ENCODE assay signal across 8 cellular contexts in the genomic region with DNA sequence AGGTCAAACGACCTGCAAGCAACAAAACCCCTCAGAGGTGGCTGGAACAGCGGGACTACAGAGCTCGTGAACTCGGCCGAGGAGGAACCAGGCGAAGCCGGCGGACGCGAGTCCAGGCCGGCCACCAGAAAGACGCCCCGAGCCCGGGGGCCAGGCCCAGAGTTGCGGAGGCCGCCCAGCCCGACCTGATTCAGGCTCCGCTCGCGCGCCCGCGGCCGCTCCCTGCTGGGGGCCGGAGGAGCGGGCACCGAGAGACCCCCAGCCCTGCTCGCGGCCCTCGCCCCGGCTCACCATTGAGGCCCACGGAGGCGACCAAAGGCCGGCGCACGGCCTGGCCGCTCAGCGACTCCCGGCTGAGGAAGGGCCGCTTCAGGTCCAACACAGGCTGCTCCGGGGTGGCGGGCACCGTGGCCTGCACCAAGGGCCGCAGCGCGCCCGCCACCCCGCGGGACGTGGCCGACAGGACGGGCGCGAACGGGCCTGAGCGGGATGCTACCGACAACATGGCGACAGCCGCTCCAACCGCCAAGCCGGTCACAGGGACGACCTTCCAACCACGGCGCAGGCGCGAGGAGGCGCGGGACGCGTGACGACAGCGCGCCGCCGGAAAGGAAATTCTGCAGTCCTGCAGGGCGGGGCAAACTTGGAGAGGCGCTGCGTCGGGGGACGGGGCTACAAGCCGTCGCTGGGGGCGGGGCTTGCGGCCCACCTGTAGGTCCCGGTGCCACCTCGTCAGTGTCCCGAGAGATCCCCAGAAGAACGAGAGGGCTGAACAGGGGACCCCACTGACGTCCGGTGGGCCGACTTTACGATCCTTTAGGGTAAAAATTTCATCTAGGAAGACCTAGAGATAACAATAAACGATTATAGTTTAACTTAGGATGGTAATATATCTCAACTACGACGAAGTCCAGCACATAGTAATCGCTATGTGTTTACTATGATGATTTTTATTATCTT. TPM values are rescaled to one million over a fixed set of nuclear protein-coding genes. Genes with fewer than 3 reads are reported as not detected.
A peak's percentile ranks its signal among the peaks of the same experiment; 100 is the strongest.
DNase-seq lines count a peak whose midpoint lies in the region; ATAC-seq and TF ChIP-seq lines count a peak whose summit lies in the region.

A gene (minus strand): TSS at position 538 of the 960 bp plus-strand sequence. CDS start 33 bp downstream, at position 505.

- H3K36me3 Mint-ChIP-seq in GM23338 (ENCODE audit: low read depth) = peaks cover 31% of the 10 kb centered on the region

- peaks cover 26% of the 10 kb centered on the region for H4K20me1 ChIP-seq in GM23338 (replicated peaks; ENCODE audit: insufficient read depth)

- no peak for TF ChIP-seq CTCF in GM23338 (conservative IDR thresholded peaks at IDR 0.05; ENCODE audit: low read depth in 2 of 2)
- TF ChIP-seq CTCF in esophagus squamous epithelium (IDR thresholded peaks at IDR 0.05) = peak in 1 of 6 experiments; percentile 31

- no peaks in the 10 kb centered on the region for H3K36me3 ChIP-seq in GM23338 (ENCODE audit: insufficient read depth)
- peaks cover 0 to 4% (median 0%) of the 10 kb centered on the region in 3 donors for H3K36me3 ChIP-seq in esophagus squamous epithelium

- ATAC-seq in GM23338 = peak; percentile 94

- H3K4me1 Mint-ChIP-seq in GM23338 = peaks cover 40% of the 10 kb centered on the region

- peak within 1 kb of the TSS; percentile 97 for H3K4me3 Mint-ChIP-seq in GM23338

- intact Hi-C loops in esophagus squamous epithelium (cut with DNase I) = no loop called here

- H3K27me3 ChIP-seq in GM23338 (ENCODE audit: insufficient read depth) = no peaks in the 10 kb centered on the region
- H3K27me3 ChIP-seq in esophagus squamous epithelium = no peaks in the 10 kb centered on the region

- peak in 3 of 4 donors; percentile 79 to 93 (median 92) for TF ChIP-seq POLR2A in esophagus squamous epithelium (IDR thresholded peaks at IDR 0.05)

- H3K27me3 Mint-ChIP-seq in GM23338 (ENCODE audit: insufficient read depth, low read depth, poor library complexity) = peaks cover 5% of the 10 kb centered on the region

- H3K4me1 ChIP-seq in GM23338 (ENCODE audit: insufficient read depth) (peaks cover 16% of the 10 kb centered on the region), esophagus squamous epithelium (peaks cover 3 to 37% (median 13%) of the 10 kb centered on the region in 3 donors)

- peak within 1 kb of the TSS; percentile 87; the same call in 1 of the 2 replicates for H2AFZ ChIP-seq in GM23338

- no peaks in the 10 kb centered on the region for H3K9me3 ChIP-seq in esophagus squamous epithelium

- peak within 1 kb of the TSS; percentile 88 for H3K4me3 ChIP-seq in GM23338
- H3K4me3 ChIP-seq in esophagus squamous epithelium = peak within 1 kb of the TSS; percentile 74 to 99 (median 91)

- no peaks in the 10 kb centered on the region for H3F3A ChIP-seq in GM23338 (replicated peaks; ENCODE audit: low read depth)

- peaks cover 50% of the 10 kb centered on the region for H3K79me2 ChIP-seq in GM23338 (replicated peaks; ENCODE audit: insufficient read depth)

- H3K9me3 Mint-ChIP-seq in GM23338 = peaks cover 15% of the 10 kb centered on the region

- peak; percentile 98 for DNase-seq in Daoy (ENCODE audit: low read depth)
- peak; percentile 98 for DNase-seq in GM23338 (ENCODE audit: low spot score)
- DNase-seq in Kasumi-1 (lab: John Stamatoyannopoulos, UW) = peak; percentile 90 to 94
- DNase-seq in RKO (ENCODE audit: low spot score) = peak; percentile 92
- DNase-seq in activated T-helper 1 cell treated with Interleukin-2 at 50 U/mL for 16 hours (ENCODE audit: low read depth) = peak; percentile 94
- DNase-seq in esophagus squamous epithelium (lab: John Stamatoyannopoulos, UW) = peak; percentile 53
- peak; percentile 96 for DNase-seq in myocyte (ENCODE audit: low read depth)
- DNase-seq in stimulated activated CD8-positive, alpha-beta memory T cell treated with anti-CD3 and anti-CD28 coated beads, Interleukin-7, amount 100 ng/mL, for 4 hours (ENCODE audit: low read depth in 2 of 2) = peak; percentile 91 to 97

- 2 to 3% methylated on average over 11 to 12 of the region's 96 CpGs for WGBS in esophagus squamous epithelium, 2 donors

- H3K4me2 ChIP-seq in GM23338 = peak within 1 kb of the TSS; percentile 99

- H3K9me2 ChIP-seq in GM23338 (ENCODE audit: insufficient read depth) = no peaks in the 10 kb centered on the region

- H3K27ac Mint-ChIP-seq in GM23338 = peak within 1 kb of the TSS; percentile 98

- H3K27ac ChIP-seq in GM23338 (ENCODE audit: low read depth) (peak within 1 kb of the TSS; percentile 81), esophagus squamous epithelium (peak within 1 kb of the TSS; percentile 92 to 98 (median 96))

TF ChIP-seq in GM23338, 12 proteins besides CTCF, POLR2A, EP300 and RAD21:
- TF ChIP-seq, protein P1, sequence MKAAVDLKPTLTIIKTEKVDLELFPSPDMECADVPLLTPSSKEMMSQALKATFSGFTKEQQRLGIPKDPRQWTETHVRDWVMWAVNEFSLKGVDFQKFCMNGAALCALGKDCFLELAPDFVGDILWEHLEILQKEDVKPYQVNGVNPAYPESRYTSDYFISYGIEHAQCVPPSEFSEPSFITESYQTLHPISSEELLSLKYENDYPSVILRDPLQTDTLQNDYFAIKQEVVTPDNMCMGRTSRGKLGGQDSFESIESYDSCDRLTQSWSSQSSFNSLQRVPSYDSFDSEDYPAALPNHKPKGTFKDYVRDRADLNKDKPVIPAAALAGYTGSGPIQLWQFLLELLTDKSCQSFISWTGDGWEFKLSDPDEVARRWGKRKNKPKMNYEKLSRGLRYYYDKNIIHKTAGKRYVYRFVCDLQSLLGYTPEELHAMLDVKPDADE (IDR thresholded peaks at IDR 0.05) = peak; percentile 12; the same call in 1 of the 2 replicates
- TF ChIP-seq, protein P2, sequence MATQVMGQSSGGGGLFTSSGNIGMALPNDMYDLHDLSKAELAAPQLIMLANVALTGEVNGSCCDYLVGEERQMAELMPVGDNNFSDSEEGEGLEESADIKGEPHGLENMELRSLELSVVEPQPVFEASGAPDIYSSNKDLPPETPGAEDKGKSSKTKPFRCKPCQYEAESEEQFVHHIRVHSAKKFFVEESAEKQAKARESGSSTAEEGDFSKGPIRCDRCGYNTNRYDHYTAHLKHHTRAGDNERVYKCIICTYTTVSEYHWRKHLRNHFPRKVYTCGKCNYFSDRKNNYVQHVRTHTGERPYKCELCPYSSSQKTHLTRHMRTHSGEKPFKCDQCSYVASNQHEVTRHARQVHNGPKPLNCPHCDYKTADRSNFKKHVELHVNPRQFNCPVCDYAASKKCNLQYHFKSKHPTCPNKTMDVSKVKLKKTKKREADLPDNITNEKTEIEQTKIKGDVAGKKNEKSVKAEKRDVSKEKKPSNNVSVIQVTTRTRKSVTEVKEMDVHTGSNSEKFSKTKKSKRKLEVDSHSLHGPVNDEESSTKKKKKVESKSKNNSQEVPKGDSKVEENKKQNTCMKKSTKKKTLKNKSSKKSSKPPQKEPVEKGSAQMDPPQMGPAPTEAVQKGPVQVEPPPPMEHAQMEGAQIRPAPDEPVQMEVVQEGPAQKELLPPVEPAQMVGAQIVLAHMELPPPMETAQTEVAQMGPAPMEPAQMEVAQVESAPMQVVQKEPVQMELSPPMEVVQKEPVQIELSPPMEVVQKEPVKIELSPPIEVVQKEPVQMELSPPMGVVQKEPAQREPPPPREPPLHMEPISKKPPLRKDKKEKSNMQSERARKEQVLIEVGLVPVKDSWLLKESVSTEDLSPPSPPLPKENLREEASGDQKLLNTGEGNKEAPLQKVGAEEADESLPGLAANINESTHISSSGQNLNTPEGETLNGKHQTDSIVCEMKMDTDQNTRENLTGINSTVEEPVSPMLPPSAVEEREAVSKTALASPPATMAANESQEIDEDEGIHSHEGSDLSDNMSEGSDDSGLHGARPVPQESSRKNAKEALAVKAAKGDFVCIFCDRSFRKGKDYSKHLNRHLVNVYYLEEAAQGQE (IDR thresholded peaks at IDR 0.05; ENCODE audit: unreplicated experiment) = no peak
- no peak for TF ChIP-seq EZH2 (IDR thresholded peaks at IDR 0.05; ENCODE audit: low read depth, unreplicated experiment)
- peak; percentile 92 for TF ChIP-seq CREB1 (CRISPR knock-in tag; IDR thresholded peaks at IDR 0.05; ENCODE audit: low read depth)
- peak; percentile 57 for TF ChIP-seq POLR2AphosphoS5 (IDR thresholded peaks at IDR 0.05; ENCODE audit: low read depth)
- no peak for TF ChIP-seq JUNB (IDR thresholded peaks at IDR 0.05; ENCODE audit: unreplicated experiment)

RNA-seq across cellular contexts. Expression of the gene that starts here (rescaled TPM):
- 46.5 and 61.4 TPM in 2 replicates for total RNA-seq in Daoy (2014; rRNA removed; shearing (Covaris generic))
- 49.4 and 60.1 TPM in 2 replicates for total RNA-seq in GM23338 (2014; rRNA removed; shearing (Covaris generic))
- 51.2 and 57.6 TPM in 2 replicates for polyA plus RNA-seq in GM23338 (2016; fragmentation: Nextera tagmentation; extraction: Ambion mirVana)
- total RNA-seq in esophagus squamous epithelium (10 to 100 TPM; 23.7 to 41.1 (median 36.9) TPM), myocyte (49.6 and 65.4 TPM in 2 replicates)
- 43.6 TPM for polyA plus RNA-seq in myocyte (2012)

Comparison
In these comparisons a context has a peak if more than half of its experiments do, and no peak if none do; other contexts are left out.
1. Peak in every context shown above with its lines: DNase-seq, ATAC-seq, H3K4me3 ChIP-seq and H3K27ac ChIP-seq.